In the genomic region with DNA sequence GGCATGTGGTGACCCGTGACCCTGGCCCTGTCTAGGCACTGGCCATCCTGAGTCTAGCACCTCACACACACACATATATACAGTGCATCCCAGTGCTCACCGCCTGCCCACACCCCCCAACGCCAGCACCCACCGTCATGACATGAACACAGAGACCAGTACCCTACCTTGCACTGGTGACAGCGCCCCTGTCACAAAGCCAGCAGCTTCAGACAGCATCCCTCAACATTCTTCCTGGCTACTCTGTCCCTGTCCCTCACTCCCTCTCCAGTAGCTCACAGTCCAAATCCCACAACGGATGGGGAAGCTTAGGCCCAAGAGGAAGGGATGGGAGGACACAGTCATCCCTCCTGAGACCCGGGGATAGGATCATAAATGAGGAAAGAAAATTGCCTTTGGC, we compare ENCODE assay signal across 12 cellular contexts. TPM values are rescaled to one million over a fixed set of nuclear protein-coding genes. Genes with fewer than 3 reads are reported as not detected.
DNase-seq lines count a peak whose midpoint lies in the region; ATAC-seq, FAIRE-seq and TF ChIP-seq lines count a peak whose summit lies in the region.
"Had no signal": no experiment of that assay in that cellular context is flagged by ENCODE, and none has a peak within 500 bp of the region (broad histone marks: within the 10 kb centered on the region; RNA-seq: fewer than 3 reads in every experiment).

No MANE protein-coding gene starts in this region.

- no peaks in the 10 kb centered on the region for H3K9me3 Mint-ChIP-seq in effector memory CD8-positive, alpha-beta T cell
- H3K9me3 Mint-ChIP-seq: stimulated activated naive CD8-positive, alpha-beta T cell treated with anti-CD3 and anti-CD28 coated beads, Interleukin-15, amount 100 ng/mL, for 72 hours had no signal

- H4K20me1 ChIP-seq in BLaER1 (peaks cover 99% of the 10 kb centered on the region), keratinocyte (ENCODE audit: control insufficient read depth, extremely low read depth, insufficient read depth, low read length) (no peaks in the 10 kb centered on the region)

- TF ChIP-seq CTCF in adrenal gland (IDR thresholded peaks at IDR 0.05) (no peak), keratinocyte (optimal IDR thresholded peaks at IDR 0.05 in 1 of 3, IDR thresholded peaks at IDR 0.05 in 1 of 3, conservative IDR thresholded peaks at IDR 0.05 in 1 of 3; ENCODE audit: extremely low read depth in 1 of 3, insufficient read depth in 2 of 3, low read length in 3 of 3) (no peak), gastrocnemius medialis (IDR thresholded peaks at IDR 0.05 in 4 of 5, conservative IDR thresholded peaks at IDR 0.05 in 1 of 5) (no peak)

- H3K79me2 ChIP-seq in keratinocyte (ENCODE audit: control insufficient read depth, insufficient read depth, low read length), result peaks cover 45% of the 10 kb centered on the region

- no peak overlapping the region for H3K4me3 Mint-ChIP-seq in T-helper 17 cell
- no peak overlapping the region for H3K4me3 Mint-ChIP-seq in effector memory CD8-positive, alpha-beta T cell

- H3K9ac ChIP-seq in BLaER1 (peak overlapping the region; percentile 70), keratinocyte (ENCODE audit: control insufficient read depth, extremely low read depth, insufficient read depth, low read length) (no peak overlapping the region)

- H3K4me3 ChIP-seq in BLaER1 (peak overlapping the region; percentile 66), adrenal gland (no peak overlapping the region), keratinocyte (ENCODE audit: control insufficient read depth in 2 of 3, extremely low read depth in 1 of 3, insufficient read depth in 2 of 3, low read depth in 1 of 3, low read length in 3 of 3) (no peak overlapping the region), gastrocnemius medialis (no peak overlapping the region)

- H3K9me1 ChIP-seq in keratinocyte (ENCODE audit: control insufficient read depth, extremely low read depth, insufficient read depth, low read length), result no peaks in the 10 kb centered on the region

- H3K4me1 Mint-ChIP-seq in T-helper 17 cell, result peaks cover 31% of the 10 kb centered on the region
- H3K4me1 Mint-ChIP-seq in effector memory CD8-positive, alpha-beta T cell (ENCODE audit: low read depth in 2 of 2), result peaks cover 16 to 34% of the 10 kb centered on the region in 2 donors

- in situ Hi-C loops in gastrocnemius medialis (cut with MboI; ENCODE audit: low sequenced_read_pairs in 4 of 4), result no loop called here

- H2AFZ ChIP-seq in keratinocyte (ENCODE audit: control insufficient read depth, low read length), result no peak overlapping the region

- H3K36me3 Mint-ChIP-seq in T-helper 17 cell (ENCODE audit: low read depth), result peaks cover 4% of the 10 kb centered on the region
- peaks cover 7% of the 10 kb centered on the region for H3K36me3 Mint-ChIP-seq in effector memory CD8-positive, alpha-beta T cell (ENCODE audit: insufficient read depth)

- peaks cover 97% of the 10 kb centered on the region for H3K4me1 ChIP-seq in BLaER1
- H3K4me1 ChIP-seq in adrenal gland (replicated peaks in 1 of 2), result peaks cover 60 to 94% of the 10 kb centered on the region in 2 donors
- H3K4me1 ChIP-seq in keratinocyte (ENCODE audit: control insufficient read depth, extremely low read depth, insufficient read depth, low read length), result peaks cover 39% of the 10 kb centered on the region
- H3K4me1 ChIP-seq in gastrocnemius medialis, result peaks cover 71 to 85% of the 10 kb centered on the region in 2 donors

- no peaks in the 10 kb centered on the region for H3K9me3 ChIP-seq in BLaER1
- H3K9me3 ChIP-seq in adrenal gland (replicated peaks in 1 of 3), result no peaks in the 10 kb centered on the region
- H3K9me3 ChIP-seq in keratinocyte (ENCODE audit: control insufficient read depth, low read depth, low read length), result no peaks in the 10 kb centered on the region
- H3K9me3 ChIP-seq in gastrocnemius medialis, result no peaks in the 10 kb centered on the region
- no peaks in the 10 kb centered on the region for H3K9me3 ChIP-seq in T-helper 17 cell (ENCODE audit: control insufficient read depth, low read length, poor library complexity, severe bottlenecking)
- H3K9me3 ChIP-seq: BE2C had no signal

- intact Hi-C loops in adrenal gland (cut with DNase I), result no loop called here
- intact Hi-C loops in gastrocnemius medialis (cut with DNase I; ENCODE audit: low total_unique reads), result loop anchor here (2.0 to 10.0 kb wide), 2 partner anchors 20 to 1342 kb away; partner anchors contain the start of gene CEP85

- H3K27me3 Mint-ChIP-seq in T-helper 17 cell, result peaks cover 11% of the 10 kb centered on the region
- no peaks in the 10 kb centered on the region for H3K27me3 Mint-ChIP-seq in effector memory CD8-positive, alpha-beta T cell

- ATAC-seq in gastrocnemius medialis (no peak), T-helper 17 cell (no peak)
- ATAC-seq in effector memory CD8-positive, alpha-beta T cell (replicated peaks), result no peak
- ATAC-seq: stimulated activated naive CD8-positive, alpha-beta T cell treated with anti-CD3 and anti-CD28 coated beads, Interleukin-15, amount 100 ng/mL, for 72 hours had no signal

- H3K36me3 ChIP-seq in BLaER1, result peaks cover 6% of the 10 kb centered on the region
- H3K36me3 ChIP-seq in adrenal gland (replicated peaks in 1 of 2), result no peaks in the 10 kb centered on the region
- peaks cover 0 to 6% of the 10 kb centered on the region in 2 experiments for H3K36me3 ChIP-seq in keratinocyte (ENCODE audit: control insufficient read depth in 2 of 2, extremely low read depth in 1 of 2, insufficient read depth in 2 of 2, low read length in 2 of 2)
- H3K36me3 ChIP-seq in gastrocnemius medialis, result no peaks in the 10 kb centered on the region
- H3K36me3 ChIP-seq: BE2C had no signal

- no peak for DNase-seq in adrenal gland
- no peak for DNase-seq in keratinocyte (ENCODE audit: low read depth, low spot score)
- peak in 1 of 2 donors; percentile 49 for DNase-seq in gastrocnemius medialis
- no peak for DNase-seq in T-helper 17 cell
- DNase-seq in T-helper 9 cell, result no peak
- no peak for DNase-seq in iPS-NIHi11 (ENCODE audit: low spot score)
- DNase-seq in effector memory CD8-positive, alpha-beta T cell, result no peak
- DNase-seq: central memory CD4-positive, alpha-beta T cell; NCI-H748 treated with DMSO at 0.1 percent for 48 hours; stimulated activated naive CD8-positive, alpha-beta T cell treated with anti-CD3 and anti-CD28 coated beads, Interleukin-15, amount 100 ng/mL, for 72 hours had no signal

- peak; percentile 53 for FAIRE-seq in keratinocyte (lab: Jason Lieb, UNC)

- no peak overlapping the region for H3K27ac Mint-ChIP-seq in T-helper 17 cell
- H3K27ac Mint-ChIP-seq in effector memory CD8-positive, alpha-beta T cell, result peak overlapping the region in 1 of 2 donors; percentile 6
- H3K27ac Mint-ChIP-seq: stimulated activated naive CD8-positive, alpha-beta T cell treated with anti-CD3 and anti-CD28 coated beads, Interleukin-15, amount 100 ng/mL, for 72 hours had no signal

- H3K27me3 ChIP-seq in BLaER1, result no peaks in the 10 kb centered on the region
- H3K27me3 ChIP-seq in adrenal gland, result no peaks in the 10 kb centered on the region
- H3K27me3 ChIP-seq in keratinocyte (ENCODE audit: control insufficient read depth, extremely low read depth, insufficient read depth, low read length), result no peaks in the 10 kb centered on the region
- H3K27me3 ChIP-seq in gastrocnemius medialis, result no peaks in the 10 kb centered on the region
- H3K27me3 ChIP-seq: BE2C had no signal

- H3K27ac ChIP-seq in BLaER1, result peak overlapping the region; percentile 84
- peak overlapping the region in 4 of 5 donors; percentile 77 to 96 (median 92) for H3K27ac ChIP-seq in adrenal gland
- no peak overlapping the region for H3K27ac ChIP-seq in keratinocyte (ENCODE audit: control insufficient read depth, insufficient read depth, low read length)
- peak overlapping the region; percentile 95 to 100 (median 98) for H3K27ac ChIP-seq in gastrocnemius medialis

- peak overlapping the region; percentile 92 for H3K4me2 ChIP-seq in BLaER1
- no peak overlapping the region for H3K4me2 ChIP-seq in keratinocyte (ENCODE audit: control insufficient read depth, extremely low read depth, insufficient read depth, low read depth, low read length)

- 49 to 56% (median 52%) methylated on average over 2 to 7 of the region's 7 CpGs for WGBS in adrenal gland, 4 donors

- dilution Hi-C loops in keratinocyte (cut with MboI; ENCODE audit: extremely low pct_ligation_motif_present, low sequenced_read_pairs), result loop anchor here (25.0 kb wide), 1 partner anchor 165 kb away; no protein-coding TSS in a partner anchor

- TF ChIP-seq POLR2A in adrenal gland (IDR thresholded peaks at IDR 0.05) (no peak), gastrocnemius medialis (IDR thresholded peaks at IDR 0.05) (no peak)

RNA-seq across cellular contexts. Expression of gene AHDC1, which starts 27.1 kb away (rescaled TPM):
- total RNA-seq in adrenal gland, result 100 to 1,000 TPM in 1 of 8 donors, 10 to 100 TPM in 7; 43.9 to 111 (median 71.8) TPM
- 10 to 100 TPM; 10.4 to 98.5 (median 27.0) TPM for polyA plus RNA-seq in adrenal gland
- 3.9 to 4.2 TPM (median 4.1 TPM) in 3 replicates for polyA plus RNA-seq in keratinocyte
- 7.2 TPM for polyA plus RNA-seq in keratinocyte (2011; ENCODE audit: low read depth)
- polyA plus RNA-seq in keratinocyte (2011; cell fraction: cytosol; rRNA removed), result 3.6 and 5.3 TPM in 2 replicates
- polyA plus RNA-seq in keratinocyte (2011; cell fraction: nucleus; rRNA removed), result 24.5 and 32.9 TPM in 2 replicates
- 13.6 and 18.7 TPM in 2 replicates for polyA plus RNA-seq in keratinocyte (2012; ENCODE audit: low replicate concordance)
- polyA minus RNA-seq in keratinocyte, result 7.9 to 15.7 TPM (median 10.4 TPM) in 3 replicates
- polyA minus RNA-seq in keratinocyte (2011; cell fraction: cytosol; rRNA and poly(A)+ RNA removed), result 8.8 TPM
- 19.1 and 26.2 TPM in 2 replicates for polyA minus RNA-seq in keratinocyte (2011; cell fraction: nucleus; rRNA and poly(A)+ RNA removed)
- 10 to 100 TPM; 22.2 to 57.9 (median 35.2) TPM for total RNA-seq in gastrocnemius medialis
- total RNA-seq in T-helper 17 cell, result 10 to 100 TPM; 15.9 to 18.7 TPM

RNA-seq across cellular contexts. Expression of gene FGR, which starts 58.1 kb away (rescaled TPM):
- total RNA-seq in adrenal gland, result 10 to 100 TPM in 4 of 8 donors, 1 to 10 TPM in 4; 4.7 to 16.0 (median 10.4) TPM
- 10 to 100 TPM in 2 of 3 donors, 1 to 10 TPM in 1; 6.0 to 51.9 (median 11.3) TPM for polyA plus RNA-seq in adrenal gland
- polyA plus RNA-seq in keratinocyte, result 0.04 to 0.17 TPM in 2 of 3 replicates, not detected in the other
- 0.24 TPM for polyA plus RNA-seq in keratinocyte (2011; ENCODE audit: low read depth)
- 0.04 and 0.06 TPM in 2 replicates for polyA plus RNA-seq in keratinocyte (2011; cell fraction: cytosol; rRNA removed)
- polyA plus RNA-seq in keratinocyte (2011; cell fraction: nucleus; rRNA removed), result not detected in 2 replicates
- 0.06 TPM in 1 of 2 replicates, not detected in the other for polyA plus RNA-seq in keratinocyte (2012; ENCODE audit: low replicate concordance)
- polyA minus RNA-seq in keratinocyte, result not detected in 3 replicates
- polyA minus RNA-seq in keratinocyte (2011; cell fraction: cytosol; rRNA and poly(A)+ RNA removed), result not detected
- not detected in 2 replicates for polyA minus RNA-seq in keratinocyte (2011; cell fraction: nucleus; rRNA and poly(A)+ RNA removed)
- total RNA-seq in gastrocnemius medialis, result 1 to 10 TPM; 1.3 to 5.8 (median 4.7) TPM
- total RNA-seq in T-helper 17 cell, result 10 to 100 TPM in 1 of 2 donors, 1 to 10 TPM in 1; 3.3 to 12.6 TPM
